In the genomic region with DNA sequence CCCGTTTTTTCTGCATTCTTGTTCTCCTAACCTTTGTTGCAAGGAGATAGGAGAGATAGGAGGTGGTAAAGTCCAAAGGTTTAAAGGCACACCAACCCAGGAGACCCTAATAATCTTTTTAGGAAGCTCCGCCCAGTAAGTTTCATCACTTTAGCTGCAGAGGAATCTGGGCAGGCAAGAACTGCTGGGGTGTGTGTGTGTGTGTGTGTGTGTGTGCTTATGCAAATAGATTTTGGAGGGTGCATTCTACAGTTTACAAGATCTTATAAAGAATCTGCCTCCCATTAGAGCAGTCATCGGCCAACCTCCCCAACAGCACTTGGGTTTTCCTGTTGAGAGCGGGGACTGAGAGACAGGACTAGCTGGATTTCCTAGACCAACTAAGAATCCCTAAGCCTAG, we compare ENCODE assay signal across 31 cellular contexts. TPM values are rescaled to one million over a fixed set of nuclear protein-coding genes. Genes with fewer than 3 reads are reported as not detected.
DNase-seq lines count a peak whose midpoint lies in the region; ATAC-seq, FAIRE-seq and TF ChIP-seq lines count a peak whose summit lies in the region.
"Had no signal": no experiment of that assay in that cellular context is flagged by ENCODE, and none has a peak within 500 bp of the region (broad histone marks: within the 10 kb centered on the region; RNA-seq: fewer than 3 reads in every experiment).

No MANE protein-coding gene starts in this region.

- H3K4me3 ChIP-seq in Caco-2 (ENCODE audit: low read depth, low read length): no peak overlapping the region
- no peak overlapping the region for H3K4me3 ChIP-seq in bronchial epithelial cell (ENCODE audit: low read depth, low read length)
- H3K4me3 ChIP-seq in left lung: no peak overlapping the region
- H3K4me3 ChIP-seq: esophagus muscularis mucosa, gastrocnemius medialis, MG63, neural progenitor cell, tibial nerve had no signal

- H3K36me3 Mint-ChIP-seq in Caco-2 (ENCODE audit: insufficient read depth, unreplicated experiment): no peaks in the 10 kb centered on the region
- H3K36me3 Mint-ChIP-seq: activated naive CD4-positive, alpha-beta T cell treated with anti-CD3 and anti-CD28 coated beads, Interleukin-2, amount 10 ng/mL, durations not matched to agents 7 days and 5 days; immature natural killer cell; neural progenitor cell; T-cell had no signal

- ATAC-seq in left lung (peak; percentile 67), HG03135 (IDR thresholded peaks at IDR 0.05; ENCODE audit: unreplicated experiment) (no peak), HG02852 (IDR thresholded peaks at IDR 0.05; ENCODE audit: unreplicated experiment) (no peak)
- ATAC-seq: activated CD4-positive, CD25-positive, alpha-beta regulatory T cell treated with anti-CD3 and anti-CD28 coated beads, Interleukin-2, amount 50 U/mL, for 24 hours; gastrocnemius medialis; left lobe of liver; right cardiac atrium; T-cell had no signal

- DNase-seq in Caco-2 (peak; percentile 92 to 95), HT-29 (ENCODE audit: low spot score) (peak; percentile 9), bronchial epithelial cell (ENCODE audit: low read depth) (peak; percentile 39), left lung (no peak), NCI-H774 (lab: John Stamatoyannopoulos, UW) (no peak), NCI-H2107 (lab: John Stamatoyannopoulos, UW) (no peak)
- DNase-seq: activated CD4-positive, alpha-beta T cell treated with anti-CD3 and anti-CD28 coated beads, Interleukin-2, amount 50 U/mL, for 48 hours; activated naive CD4-positive, alpha-beta T cell treated with anti-CD3 and anti-CD28 coated beads, Interleukin-2, amount 10 ng/mL, durations not matched to agents 7 days and 5 days; amygdala; C1 segment of cervical spinal cord; DND-41; effector CD4-positive, alpha-beta T cell; gastrocnemius medialis; GOT3; immature natural killer cell; mesenchymal stem cell; MG63; NCI-H1417 treated with DMSO at 0.1 percent for 48 hours; NCI-H2081 treated with DMSO at 0.1 percent for 48 hours; NCI-H345; right cardiac atrium; SHP77; stimulated activated CD4-positive, alpha-beta T cell treated with anti-CD3 and anti-CD28 coated beads, Interleukin-2, amount 100 ng/mL, for 48 hours; T-cell had no signal

- TF ChIP-seq CTCF in Caco-2 (IDR thresholded peaks at IDR 0.05; ENCODE audit: insufficient read depth in 1 of 2, low read depth in 1 of 2, low read length in 1 of 2, severe bottlenecking in 1 of 2, unreplicated experiment in 1 of 2): no peak
- TF ChIP-seq CTCF in bronchial epithelial cell (IDR thresholded peaks at IDR 0.05; ENCODE audit: insufficient read depth, low read length, severe bottlenecking): no peak
- TF ChIP-seq CTCF in left lung (IDR thresholded peaks at IDR 0.05): no peak

- no TSS peak for BruUV-seq in Caco-2 (replicated peaks; lab: Mats Ljungman, UMichigan)

- CTCF ChIA-PET in Caco-2 (lab: Charles Lee): interaction anchor here (0.5 to 1.2 kb wide), 6 partner anchors 10 to 206 kb away, joined by 3 to 11 read pairs (median 4); no protein-coding TSS in a partner anchor

- H3K27me3 ChIP-seq in Caco-2 (replicated peaks; ENCODE audit: control insufficient read depth, insufficient read depth, low read length) (no peaks in the 10 kb centered on the region), bronchial epithelial cell (ENCODE audit: control insufficient read depth, insufficient read depth, low read length) (peaks cover 13% of the 10 kb centered on the region), left lung (peaks cover 0 to 4% of the 10 kb centered on the region in 2 donors)
- H3K27me3 ChIP-seq: gastrocnemius medialis, neural progenitor cell had no signal

- no peaks in the 10 kb centered on the region for H3K9me3 ChIP-seq in Caco-2
- H3K9me3 ChIP-seq in left lung: no peaks in the 10 kb centered on the region
- H3K9me3 ChIP-seq: esophagus muscularis mucosa, gastrocnemius medialis, MG63, tibial nerve had no signal

- no peaks in the 10 kb centered on the region for H3K27me3 Mint-ChIP-seq in Caco-2 (ENCODE audit: insufficient read depth, unreplicated experiment)
- H3K27me3 Mint-ChIP-seq: T-cell had no signal

- intact Hi-C loops in Caco-2 (cut with micrococcal nuclease; ENCODE audit: unreplicated experiment): loop anchor here (1.0 kb wide), 1 partner anchor 25 kb away; no protein-coding TSS in a partner anchor
- intact Hi-C loops in left lung (cut with DNase I): no loop called here

- H3K4me1 Mint-ChIP-seq in Caco-2 (ENCODE audit: low read depth, unreplicated experiment): peaks cover 13% of the 10 kb centered on the region
- H3K4me1 Mint-ChIP-seq: neural progenitor cell had no signal

- POLR2A ChIA-PET in Caco-2 (lab: Charles Lee): interaction anchor here (0.5 to 1.6 kb wide), 6 partner anchors 10 to 276 kb away, joined by 3 to 13 read pairs (median 4); a partner anchor contains a TSS

- H3K9me3 Mint-ChIP-seq in Caco-2 (ENCODE audit: unreplicated experiment): no peaks in the 10 kb centered on the region
- H3K9me3 Mint-ChIP-seq: activated naive CD4-positive, alpha-beta T cell treated with anti-CD3 and anti-CD28 coated beads, Interleukin-2, amount 10 ng/mL, durations not matched to agents 7 days and 5 days; immature natural killer cell; neural progenitor cell; T-cell had no signal

- H3K4me1 ChIP-seq in Caco-2 (peaks cover 57% of the 10 kb centered on the region), left lung (peaks cover 0 to 45% of the 10 kb centered on the region in 2 donors)
- H3K4me1 ChIP-seq: esophagus muscularis mucosa, gastrocnemius medialis had no signal

- no peak overlapping the region for H3K27ac ChIP-seq in left lung
- H3K27ac ChIP-seq: esophagus muscularis mucosa, gastrocnemius medialis, neural progenitor cell, tibial nerve had no signal

- FAIRE-seq in bronchial epithelial cell (lab: Jason Lieb, UNC): no peak

- H3K4me3 Mint-ChIP-seq in Caco-2 (ENCODE audit: unreplicated experiment): peak overlapping the region; percentile 58
- H3K4me3 Mint-ChIP-seq: activated naive CD4-positive, alpha-beta T cell treated with anti-CD3 and anti-CD28 coated beads, Interleukin-2, amount 10 ng/mL, durations not matched to agents 7 days and 5 days; immature natural killer cell; neural progenitor cell; T-cell had no signal

- H3K27ac Mint-ChIP-seq in Caco-2 (ENCODE audit: unreplicated experiment): peak overlapping the region; percentile 90
- H3K27ac Mint-ChIP-seq: activated naive CD4-positive, alpha-beta T cell treated with anti-CD3 and anti-CD28 coated beads, Interleukin-2, amount 10 ng/mL, durations not matched to agents 7 days and 5 days; immature natural killer cell; neural progenitor cell; T-cell had no signal

- H3K36me3 ChIP-seq in Caco-2 (ENCODE audit: control insufficient read depth, insufficient read depth, low read length) (no peaks in the 10 kb centered on the region), bronchial epithelial cell (ENCODE audit: control insufficient read depth, insufficient read depth, low read length) (no peaks in the 10 kb centered on the region), left lung (no peaks in the 10 kb centered on the region)
- H3K36me3 ChIP-seq: esophagus muscularis mucosa, gastrocnemius medialis, MG63, neural progenitor cell, tibial nerve had no signal

RNA-seq across cellular contexts. Expression of a gene that starts 3.9 kb away (rescaled TPM):
- total RNA-seq in Caco-2 (2022): not detected in 2 replicates
- not detected in 2 replicates for total RNA-seq in HT-29 (2014; rRNA removed; shearing (Covaris generic))
- not detected in 2 replicates for total RNA-seq in bronchial epithelial cell
- total RNA-seq in left lung: 1 to 10 TPM; 3.0 to 6.2 TPM

RNA-seq across cellular contexts. Expression of a gene that starts 5.7 kb away (rescaled TPM):
- total RNA-seq in Caco-2 (2022) (not detected in 2 replicates), bronchial epithelial cell (0.13 TPM in 1 of 2 replicates, not detected in the other), left lung (not detected)
- total RNA-seq in HT-29 (2014; rRNA removed; shearing (Covaris generic)): not detected in 2 replicates
- total RNA-seq: esophagus muscularis mucosa, gastrocnemius medialis, left lobe of liver, right cardiac atrium, T-cell, tibial nerve had no signal

Comparison
In these comparisons a context has a peak if more than half of its experiments do, and no peak if none do; other contexts are left out.
1. DNase-seq: peak in Caco-2 (2 of 2), HT-29 (single experiment) and bronchial epithelial cell (single experiment); none in left lung (0 of 2), NCI-H774 (single experiment) and NCI-H2107 (single experiment).